12 cellular contexts compared by ENCODE assay signal in the genomic region with DNA sequence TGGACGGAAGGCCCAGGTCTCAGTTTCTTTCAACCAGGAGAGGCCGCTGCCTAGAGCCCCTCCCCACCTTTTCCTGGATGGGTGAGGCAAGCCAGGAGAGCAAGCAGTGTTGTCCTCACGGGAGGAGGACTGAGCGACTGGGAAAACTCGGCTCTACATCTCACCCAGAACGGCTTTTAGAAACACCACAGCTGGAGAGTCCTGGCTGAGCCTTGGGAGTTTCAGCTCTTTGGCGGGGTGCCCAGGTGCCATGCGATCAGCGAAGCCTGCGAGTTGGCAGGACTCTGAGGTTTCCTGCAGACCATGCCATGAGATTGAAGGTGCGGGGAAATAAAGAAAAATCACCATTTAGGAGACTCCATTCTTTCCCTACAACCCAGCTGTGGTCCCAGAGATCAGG. TPM values are rescaled to one million over a fixed set of nuclear protein-coding genes. Genes with fewer than 3 reads are reported as not detected.
DNase-seq lines count a peak whose midpoint lies in the region; ATAC-seq and TF ChIP-seq lines count a peak whose summit lies in the region.
"Had no signal": no experiment of that assay in that cellular context is flagged by ENCODE, and none has a peak within 500 bp of the region (broad histone marks: within the 10 kb centered on the region; RNA-seq: fewer than 3 reads in every experiment).

No MANE protein-coding gene starts in this region.

- TF ChIP-seq POLR2A in upper lobe of left lung (IDR thresholded peaks at IDR 0.05): no peak

- H3K9me3 ChIP-seq in lung (ENCODE audit: control insufficient read depth in 2 of 2, insufficient read depth in 1 of 2, low read length in 1 of 2) (no peaks in the 10 kb centered on the region), upper lobe of left lung (no peaks in the 10 kb centered on the region)

- H3K4me3 ChIP-seq in coronary artery (no peak overlapping the region), lung (no peak overlapping the region), upper lobe of left lung (no peak overlapping the region)

- peaks cover 31 to 42% of the 10 kb centered on the region in 2 donors for H3K4me1 Mint-ChIP-seq in immature natural killer cell

- TF ChIP-seq CTCF in coronary artery (IDR thresholded peaks at IDR 0.05) (no peak), lung (IDR thresholded peaks at IDR 0.05; ENCODE audit: control extremely low read depth, extremely low read depth) (no peak), upper lobe of left lung (IDR thresholded peaks at IDR 0.05) (no peak)

- H3K27ac Mint-ChIP-seq in immature natural killer cell: peak overlapping the region in 2 of 6 donors; percentile 15 to 30
- H3K27ac Mint-ChIP-seq: activated CD8-positive, alpha-beta T cell treated with anti-CD3 and anti-CD28 coated beads, Interleukin-2, amount 10 ng/mL, durations not matched to agents 7 days and 5 days; IgD-negative memory B cell; natural killer cell treated with Interleukin-12 subunit alpha and Interleukin-12 subunit beta and Interleukin-15 and Interleukin-18, amount 100 ng/mL, for 72 hours; T-cell had no signal

- no peak overlapping the region for H3K4me3 Mint-ChIP-seq in immature natural killer cell
- H3K4me3 Mint-ChIP-seq: activated CD8-positive, alpha-beta T cell treated with anti-CD3 and anti-CD28 coated beads, Interleukin-2, amount 10 ng/mL, durations not matched to agents 7 days and 5 days; IgD-negative memory B cell; natural killer cell treated with Interleukin-12 subunit alpha and Interleukin-12 subunit beta and Interleukin-15 and Interleukin-18, amount 100 ng/mL, for 72 hours; T-cell had no signal

- ATAC-seq in lung (ENCODE audit: insufficient read depth, low FRiP score): no peak
- no peak for ATAC-seq in upper lobe of left lung (ENCODE audit: low FRiP score in 2 of 2)
- ATAC-seq in HG03432 (IDR thresholded peaks at IDR 0.05; ENCODE audit: unreplicated experiment): no peak
- no peak for ATAC-seq in HG03460 (IDR thresholded peaks at IDR 0.05; ENCODE audit: unreplicated experiment)
- ATAC-seq: activated CD8-positive, alpha-beta T cell treated with anti-CD3 and anti-CD28 coated beads, Interleukin-2, amount 10 ng/mL, durations not matched to agents 7 days and 5 days; natural killer cell treated with Interleukin-12 subunit alpha and Interleukin-12 subunit beta and Interleukin-15 and Interleukin-18, amount 100 ng/mL, for 72 hours; T-cell had no signal

- 41 to 43% methylated on average over 11 of the region's 11 CpGs for WGBS in lung, 2 donors
- WGBS in upper lobe of left lung, 2 donors: 17 to 44% methylated on average over 3 to 11 of the region's 11 CpGs

- H3K4me1 ChIP-seq in lung (ENCODE audit: control insufficient read depth in 2 of 2, insufficient read depth in 2 of 2, low read length in 2 of 2): peaks cover 43 to 48% of the 10 kb centered on the region in 2 donors
- H3K4me1 ChIP-seq in upper lobe of left lung: peaks cover 64 to 70% (median 66%) of the 10 kb centered on the region in 4 donors

- no peaks in the 10 kb centered on the region for H3K36me3 ChIP-seq in lung (ENCODE audit: control insufficient read depth in 2 of 2, insufficient read depth in 2 of 2, low read length in 2 of 2)
- H3K36me3 ChIP-seq in upper lobe of left lung: peaks cover 0 to 5% (median 0%) of the 10 kb centered on the region in 4 donors

- DNase-seq in NCI-H2029 treated with DMSO at 0.1 percent for 48 hours (lab: John Stamatoyannopoulos, UW) (peak; percentile 24), coronary artery (ENCODE audit: low spot score) (peak; percentile 84), lung (ENCODE audit: low spot score) (peak; percentile 73), upper lobe of left lung (peak; percentile 68 to 78), immature natural killer cell (no peak)
- DNase-seq: activated CD8-positive, alpha-beta T cell treated with anti-CD3 and anti-CD28 coated beads, Interleukin-2, amount 10 ng/mL, durations not matched to agents 7 days and 5 days; NCI-H82; T-cell had no signal

- no peak for TF ChIP-seq EP300 in upper lobe of left lung (IDR thresholded peaks at IDR 0.05)

- H3K27ac ChIP-seq in coronary artery (peak overlapping the region; percentile 78 to 96), lung (ENCODE audit: low read depth in 1 of 2, low read length in 1 of 2) (no peak overlapping the region), upper lobe of left lung (peak overlapping the region in 1 of 4 donors; percentile 95)

- H3K27me3 ChIP-seq in lung (ENCODE audit: control insufficient read depth, insufficient read depth) (no peaks in the 10 kb centered on the region), upper lobe of left lung (no peaks in the 10 kb centered on the region)

- peaks cover 0 to 5% (median 3%) of the 10 kb centered on the region in 3 donors for H3K36me3 Mint-ChIP-seq in immature natural killer cell
- H3K36me3 Mint-ChIP-seq: natural killer cell treated with Interleukin-12 subunit alpha and Interleukin-12 subunit beta and Interleukin-15 and Interleukin-18, amount 100 ng/mL, for 72 hours had no signal

- H3K27me3 Mint-ChIP-seq in immature natural killer cell (ENCODE audit: low read depth in 3 of 3): no peaks in the 10 kb centered on the region
- H3K27me3 Mint-ChIP-seq: IgD-negative memory B cell; natural killer cell treated with Interleukin-12 subunit alpha and Interleukin-12 subunit beta and Interleukin-15 and Interleukin-18, amount 100 ng/mL, for 72 hours; T-cell had no signal

- H3K9me3 Mint-ChIP-seq in immature natural killer cell: no peaks in the 10 kb centered on the region
- H3K9me3 Mint-ChIP-seq: IgD-negative memory B cell; natural killer cell treated with Interleukin-12 subunit alpha and Interleukin-12 subunit beta and Interleukin-15 and Interleukin-18, amount 100 ng/mL, for 72 hours; T-cell had no signal

RNA-seq across cellular contexts. Expression of gene PPCDC, which starts 26.0 kb away (rescaled TPM):
- total RNA-seq in lung (10 to 100 TPM; 12.8 to 19.2 TPM), upper lobe of left lung (10 to 100 TPM in 4 of 6 donors, 1 to 10 TPM in 2; 8.2 to 21.0 (median 12.6) TPM)
- polyA plus RNA-seq in lung (10 to 100 TPM; 22.5 to 23.8 TPM), immature natural killer cell (10 to 100 TPM; 20.8 to 23.9 (median 23.1) TPM)

RNA-seq across cellular contexts. Expression of gene SCAMP5, which starts 54.0 kb away (rescaled TPM):
- 1 to 10 TPM; 3.8 to 4.8 TPM for total RNA-seq in lung
- 1 to 10 TPM in 1 of 2 donors, under 1 TPM in 1; 0.94 to 9.5 TPM for polyA plus RNA-seq in lung
- total RNA-seq in upper lobe of left lung: 10 to 100 TPM in 1 of 6 donors, 1 to 10 TPM in 5; 1.0 to 12.3 (median 3.0) TPM
- polyA plus RNA-seq in immature natural killer cell: not detected

Comparison
In these comparisons a context has a peak if more than half of its experiments do, and no peak if none do; other contexts are left out.
1. DNase-seq: peak in NCI-H2029 treated with DMSO at 0.1 percent for 48 hours (single experiment), coronary artery (single experiment), lung (single experiment) and upper lobe of left lung (2 of 2); none in immature natural killer cell (0 of 3).
2. H3K27ac ChIP-seq: peak in coronary artery (2 of 2); none in lung (0 of 2).